Comparison of ENCODE assay signal across 26 cellular contexts in the genomic region with DNA sequence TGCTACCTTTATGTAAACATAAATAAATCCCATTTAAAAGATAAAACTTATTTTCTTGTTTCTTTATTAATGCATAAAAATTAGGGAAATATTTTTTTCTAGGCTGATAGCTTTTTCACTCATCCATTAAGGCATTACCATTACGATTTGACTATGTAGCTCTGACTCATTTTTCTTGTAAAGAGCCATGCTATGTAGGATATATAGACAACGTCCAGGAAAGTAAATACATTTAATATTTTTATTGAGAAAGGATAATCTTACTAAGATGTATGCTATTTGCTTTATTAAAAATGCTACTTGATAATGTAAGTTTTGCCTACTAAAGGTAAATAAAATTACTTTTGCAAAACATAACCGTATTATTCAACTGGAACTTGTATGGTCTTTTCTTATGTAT.
"Had no signal": no experiment of that assay in that cellular context is flagged by ENCODE, and none has a peak within 500 bp of the region (broad histone marks: within the 10 kb centered on the region; RNA-seq: fewer than 3 reads in every experiment).

No MANE protein-coding gene starts in this region.

- H3K9me3 ChIP-seq: colonic mucosa, gastrocnemius medialis had no signal

- H3K36me3 ChIP-seq: colonic mucosa, esophagus muscularis mucosa, esophagus squamous epithelium, gastrocnemius medialis, gastroesophageal sphincter, heart left ventricle, heart right ventricle had no signal

- H3K4me1 ChIP-seq: colonic mucosa, esophagus muscularis mucosa, esophagus squamous epithelium, foreskin keratinocyte, gastrocnemius medialis, gastroesophageal sphincter, heart left ventricle, heart right ventricle had no signal

- H3K27me3 ChIP-seq: colonic mucosa, dorsolateral prefrontal cortex, esophagus muscularis mucosa, esophagus squamous epithelium, foreskin keratinocyte, gastrocnemius medialis, gastroesophageal sphincter, heart left ventricle, heart right ventricle had no signal

- ATAC-seq: effector memory CD8-positive, alpha-beta T cell; esophagus mucosa; foreskin keratinocyte; gastrocnemius medialis; gastroesophageal sphincter; heart left ventricle; heart right ventricle had no signal

- FAIRE-seq: endometrium, endothelial cell of umbilical vein had no signal

- DNase-seq: colonic mucosa; cortex of kidney; dermis blood vessel endothelial cell; dorsolateral prefrontal cortex; effector CD4-positive, alpha-beta T cell; effector CD8-positive, alpha-beta T cell; effector memory CD4-positive, alpha-beta T cell; effector memory CD8-positive, alpha-beta T cell; endodermal cell; erythroblast; esophagus squamous epithelium; foreskin fibroblast; foreskin keratinocyte; foreskin melanocyte; gastrocnemius medialis; glutamatergic neuron; head of caudate nucleus; heart left ventricle; heart right ventricle had no signal

- H3K27ac ChIP-seq: colonic mucosa, coronary artery, dorsolateral prefrontal cortex, epithelial cell of prostate, esophagus muscularis mucosa, esophagus squamous epithelium, foreskin keratinocyte, gastrocnemius medialis, gastroesophageal sphincter, heart left ventricle, heart right ventricle had no signal

- H3K4me3 ChIP-seq: colonic mucosa, coronary artery, dorsolateral prefrontal cortex, esophagus muscularis mucosa, esophagus squamous epithelium, gastrocnemius medialis, gastroesophageal sphincter, heart left ventricle, heart right ventricle had no signal
